ENCODE assay signal across 20 cellular contexts in genomic region chr12:40505327-40505726, GRCh38.
"Had no signal": no experiment of that assay in that cellular context is flagged by ENCODE, and none has a peak within 500 bp of the region (broad histone marks: within the 10 kb centered on the region; RNA-seq: fewer than 3 reads in every experiment).

No MANE protein-coding gene starts in this region.

- H3K36me3 ChIP-seq: left ventricle myocardium inferior, ovary, right atrium auricular region, right lobe of liver, stomach, thyroid gland, transverse colon, upper lobe of left lung, vagina had no signal

- ATAC-seq: natural killer cell treated with Interleukin-12 subunit alpha and Interleukin-12 subunit beta and Interleukin-15 and Interleukin-18, amount 100 ng/mL, for 72 hours; right lobe of liver; stimulated activated naive B cell treated with anti-CD40 and anti-IgM and Interleukin-4, amounts not matched to agents 10 μg/mL and 1 μg/mL and 100 μg/mL, for 72 hours; stimulated activated naive CD8-positive, alpha-beta T cell treated with anti-CD3 and anti-CD28 coated beads, Interleukin-15, Interleukin-2, amounts not matched to agents 100 U/mL and 50 U/mL, for 24 hours had no signal

- H3K9me3 ChIP-seq: left ventricle myocardium inferior, ovary, right atrium auricular region, right lobe of liver, stomach, testis, thyroid gland, transverse colon, upper lobe of left lung, vagina had no signal

- DNase-seq: islet precursor cell; left ventricle myocardium inferior; mesendoderm; naive B cell; ovary; right lobe of liver; stimulated activated CD4-positive, alpha-beta T cell treated with anti-CD3 and anti-CD28 coated beads, Interleukin-2, amount 100 ng/mL, for 24 hours; stimulated activated CD4-positive, alpha-beta T cell treated with anti-CD3 and anti-CD28 coated beads, Interleukin-4, amount 100 ng/mL, for 1 hour; stimulated activated naive B cell treated with anti-CD40 and anti-IgM and Interleukin-4, amounts not matched to agents 10 μg/mL and 1 μg/mL and 100 μg/mL, for 72 hours; stimulated activated naive CD8-positive, alpha-beta T cell treated with anti-CD3 and anti-CD28 coated beads, Interleukin-15, Interleukin-2, amounts not matched to agents 100 U/mL and 50 U/mL, for 24 hours; stomach; testis; thyroid gland; transverse colon; upper lobe of left lung had no signal

- H3K4me3 ChIP-seq: left ventricle myocardium inferior, lung, ovary, right atrium auricular region, right lobe of liver, smooth muscle cell, stomach, testis, thyroid gland, transverse colon, upper lobe of left lung, vagina had no signal

- H3K4me2 ChIP-seq: smooth muscle cell had no signal

- H3K27ac ChIP-seq: left ventricle myocardium inferior, ovary, right atrium auricular region, right lobe of liver, stomach, testis, thyroid gland, transverse colon, upper lobe of left lung, vagina had no signal

- H3K4me1 ChIP-seq: left ventricle myocardium inferior, right atrium auricular region, right lobe of liver, stomach, testis, thyroid gland, transverse colon, upper lobe of left lung, vagina had no signal

- H3K27me3 ChIP-seq: ovary, right atrium auricular region, right lobe of liver, stomach, testis, thyroid gland, transverse colon, upper lobe of left lung, vagina had no signal
